1 cellular context compared by ENCODE assay signal in the genomic region with DNA sequence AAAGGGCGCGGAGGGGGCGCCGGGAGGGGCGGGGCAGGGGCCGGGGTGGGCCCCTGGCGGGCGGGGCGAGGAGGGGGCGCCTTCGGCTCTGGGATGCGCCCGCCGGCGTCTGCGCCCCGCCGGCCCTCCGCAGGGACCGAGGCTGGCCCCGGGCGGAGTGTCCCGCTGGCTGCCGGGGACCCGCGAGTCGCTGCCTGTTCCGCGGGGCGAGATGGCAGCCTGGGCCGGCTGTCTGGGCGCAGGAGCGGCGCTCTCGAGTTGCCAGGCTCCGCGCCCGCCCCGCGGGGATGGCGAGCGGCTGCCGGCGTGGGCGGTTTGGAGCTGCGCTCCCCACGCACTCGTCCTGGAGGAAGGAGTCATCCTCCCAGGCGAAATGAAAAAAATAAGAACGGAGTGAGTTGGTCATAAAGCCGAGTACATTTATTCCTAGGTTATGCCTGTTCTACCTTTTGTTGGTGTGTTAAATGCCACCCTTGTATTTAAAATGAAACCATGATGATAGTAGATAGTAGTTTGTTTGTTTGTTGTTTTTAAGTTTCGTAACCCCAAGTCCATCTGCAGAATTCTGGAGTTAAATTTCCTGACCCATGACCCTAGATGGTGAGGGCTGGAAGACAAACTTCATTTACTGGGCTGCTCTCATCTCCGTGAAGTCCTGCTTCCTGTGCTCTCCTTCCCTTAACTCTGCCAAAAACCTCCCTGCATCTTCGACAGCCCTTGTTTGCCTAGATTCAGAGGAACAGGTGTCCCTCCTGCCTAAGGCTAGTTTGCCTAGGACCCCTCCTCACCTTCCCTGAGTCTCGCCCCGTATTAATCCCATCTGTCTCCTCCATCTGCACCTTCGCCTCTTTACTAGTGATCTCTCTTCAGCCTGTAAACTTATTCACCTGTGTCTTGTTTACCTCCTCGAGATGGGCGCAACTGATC.
TF ChIP-seq lines count a peak whose summit lies in the region.

No MANE protein-coding gene starts in this region.

TF ChIP-seq in SK-N-SH, 30 proteins besides CTCF, POLR2A, EP300 and RAD21 (continued from another document):
- no peak for TF ChIP-seq REST (IDR thresholded peaks at IDR 0.05; ENCODE audit: low read depth, low read length)
